31 cellular contexts compared by ENCODE assay signal in genomic region chr15:68444336-68444735, GRCh38.
"Had no signal": no experiment of that assay in that cellular context is flagged by ENCODE, and none has a peak within 500 bp of the region (broad histone marks: within the 10 kb centered on the region; RNA-seq: fewer than 3 reads in every experiment).

No MANE protein-coding gene starts in this region.

- H3K4me3 ChIP-seq: adrenal gland, ascending aorta, body of pancreas, breast epithelium, cardiac muscle cell had no signal

- H3K9me3 ChIP-seq: adrenal gland, ascending aorta, body of pancreas, breast epithelium had no signal

- FAIRE-seq: astrocyte, bronchial epithelial cell had no signal

- DNase-seq: activated effector memory CD4-positive, alpha-beta T cell treated with anti-CD3 and anti-CD28 coated beads, Interleukin-2, amount 50 U/mL, for 16 hours; activated effector memory CD4-positive, alpha-beta T cell treated with Interleukin-2 at 50 U/mL for 16 hours; activated gamma-delta T cell; activated gamma-delta T cell treated with Interleukin-2 at 50 U/mL for 16 hours; activated naive CD4-positive, alpha-beta T cell; activated naive CD4-positive, alpha-beta T cell treated with anti-CD3 and anti-CD28 coated beads for 36 hours; activated naive CD4-positive, alpha-beta T cell treated with anti-CD3 and anti-CD28 coated beads, Interleukin-2, amount 10 ng/mL, durations not matched to agents 7 days and 5 days; activated naive CD4-positive, alpha-beta T cell treated with anti-CD3 and anti-CD28 coated beads, Interleukin-2, amount 50 U/mL, for 16 hours; activated naive CD4-positive, alpha-beta T cell treated with Interleukin-2 at 50 U/mL for 16 hours; activated naive CD8-positive, alpha-beta T cell treated with anti-CD3 and anti-CD28 coated beads for 36 hours; activated naive CD8-positive, alpha-beta T cell treated with anti-CD3 and anti-CD28 coated beads, Interleukin-2, amount 10 ng/mL, durations not matched to agents 7 days and 5 days; activated naive CD8-positive, alpha-beta T cell treated with anti-CD3 and anti-CD28 coated beads, Interleukin-2, amount 50 U/mL, for 24 hours; activated T-cell treated with anti-CD3 and anti-CD28 coated beads, Interleukin-2, amount 50 U/mL, for 24 hours; activated T-cell treated with anti-CD3 and anti-CD28 coated beads, Interleukin-2, amount 50 U/mL, for 4 hours; activated T-cell treated with anti-CD3 and anti-CD28 coated beads, Interleukin-2, amount 50 U/mL, for 48 hours; activated T-cell treated with anti-CD3 and anti-CD28 coated beads, Interleukin-2, amount 50 U/mL, for 72 hours; adrenal gland; amniotic stem cell; amygdala; anterior cingulate cortex; aorta; body of pancreas; brain microvascular endothelial cell; caudate nucleus; central memory CD4-positive, alpha-beta T cell; cerebellar nuclear complex had no signal

- H3K27ac ChIP-seq: adrenal gland, ascending aorta, body of pancreas, brain microvascular endothelial cell, breast epithelium, cardiac muscle cell had no signal

- H3K36me3 ChIP-seq: adrenal gland, ascending aorta, brain microvascular endothelial cell, breast epithelium, cardiac muscle cell had no signal

- H3K4me1 ChIP-seq: ascending aorta, body of pancreas, breast epithelium had no signal
